20 cellular contexts compared by ENCODE assay signal in the genomic region with DNA sequence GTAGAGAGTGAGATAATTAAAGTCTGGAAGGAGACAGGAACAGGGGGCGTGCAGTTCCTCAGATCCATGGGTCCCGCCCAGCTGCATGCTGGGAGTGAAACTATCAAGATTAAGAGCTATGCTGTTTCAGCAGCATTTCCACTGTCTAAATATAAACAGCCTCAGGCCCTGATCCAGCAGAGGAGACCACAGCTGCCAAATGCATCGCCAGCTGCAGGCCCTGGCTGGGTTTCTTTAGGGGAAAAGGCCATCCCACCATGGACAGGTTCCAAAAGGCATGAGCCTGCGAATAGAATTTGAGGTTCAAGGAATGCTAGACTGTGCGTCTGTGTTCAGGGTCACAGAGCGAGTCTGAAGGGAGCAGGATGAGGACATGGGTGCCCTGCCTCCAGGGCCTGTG.
DNase-seq lines count a peak whose midpoint lies in the region; TF ChIP-seq lines count a peak whose summit lies in the region.
"Had no signal": no experiment of that assay in that cellular context is flagged by ENCODE, and none has a peak within 500 bp of the region (broad histone marks: within the 10 kb centered on the region; RNA-seq: fewer than 3 reads in every experiment).

No MANE protein-coding gene starts in this region.

- no peak overlapping the region for H3K4me3 Mint-ChIP-seq in activated naive CD4-positive, alpha-beta T cell treated with anti-CD3 and anti-CD28 coated beads for 36 hours
- no peak overlapping the region for H3K4me3 Mint-ChIP-seq in glutamatergic neuron (ENCODE audit: unreplicated experiment)
- H3K4me3 Mint-ChIP-seq: activated naive CD8-positive, alpha-beta T cell treated with anti-CD3 and anti-CD28 coated beads, Interleukin-2, amount 50 U/mL, for 24 hours; central memory CD8-positive, alpha-beta T cell had no signal

- no peak overlapping the region for H4K8ac ChIP-seq in trophoblast cell (ENCODE audit: low read depth, low read length)

- CTCF ChIA-PET in activated naive CD4-positive, alpha-beta T cell treated with anti-CD3 and anti-CD28 coated beads for 36 hours (lab: Charles Lee), result no interaction called here

- no peak overlapping the region for H3K18ac ChIP-seq in trophoblast cell (ENCODE audit: low read length)

- no peak overlapping the region for H4K12ac ChIP-seq in trophoblast cell (ENCODE audit: low read depth, low read length)

- H4K91ac ChIP-seq in trophoblast cell (ENCODE audit: low read depth, low read length), result no peak overlapping the region

- no peak overlapping the region for H3K14ac ChIP-seq in trophoblast cell (ENCODE audit: low read length)

- no peak overlapping the region for H2BK12ac ChIP-seq in trophoblast cell (ENCODE audit: low read length)

- no peaks in the 10 kb centered on the region for H3K27me3 Mint-ChIP-seq in activated naive CD4-positive, alpha-beta T cell treated with anti-CD3 and anti-CD28 coated beads for 36 hours (ENCODE audit: low read depth)
- no peaks in the 10 kb centered on the region for H3K27me3 Mint-ChIP-seq in glutamatergic neuron (ENCODE audit: unreplicated experiment)
- H3K27me3 Mint-ChIP-seq: activated naive CD8-positive, alpha-beta T cell treated with anti-CD3 and anti-CD28 coated beads, Interleukin-2, amount 50 U/mL, for 24 hours; central memory CD8-positive, alpha-beta T cell had no signal

- H2BK5ac ChIP-seq in trophoblast cell (ENCODE audit: low read depth, low read length, poor library complexity), result no peak overlapping the region

- H3K9me3 ChIP-seq in hepatocyte (ENCODE audit: low read depth), result no peaks in the 10 kb centered on the region
- H3K9me3 ChIP-seq in parathyroid adenoma (ENCODE audit: control insufficient read depth, low read length), result no peaks in the 10 kb centered on the region
- H3K9me3 ChIP-seq in suprapubic skin, result no peaks in the 10 kb centered on the region
- peaks cover 2% of the 10 kb centered on the region for H3K9me3 ChIP-seq in trophoblast cell (ENCODE audit: insufficient read depth, low read depth, low read length)
- H3K9me3 ChIP-seq: thoracic aorta had no signal

- H3K4me2 ChIP-seq in hepatocyte (no peak overlapping the region), parathyroid adenoma (ENCODE audit: low read length) (no peak overlapping the region), trophoblast cell (ENCODE audit: low read length) (no peak overlapping the region)
- H3K4me2 ChIP-seq: PC-9 had no signal

- no peaks in the 10 kb centered on the region for H3K36me3 Mint-ChIP-seq in activated naive CD4-positive, alpha-beta T cell treated with anti-CD3 and anti-CD28 coated beads for 36 hours (ENCODE audit: low read depth)
- peaks cover 20% of the 10 kb centered on the region for H3K36me3 Mint-ChIP-seq in glutamatergic neuron (ENCODE audit: unreplicated experiment)

- H3K4me1 Mint-ChIP-seq in activated naive CD4-positive, alpha-beta T cell treated with anti-CD3 and anti-CD28 coated beads for 36 hours (ENCODE audit: low read depth), result no peaks in the 10 kb centered on the region
- no peaks in the 10 kb centered on the region for H3K4me1 Mint-ChIP-seq in glutamatergic neuron (ENCODE audit: low read depth, unreplicated experiment)
- H3K4me1 Mint-ChIP-seq: activated naive CD8-positive, alpha-beta T cell treated with anti-CD3 and anti-CD28 coated beads, Interleukin-2, amount 50 U/mL, for 24 hours; central memory CD8-positive, alpha-beta T cell had no signal

- no peaks in the 10 kb centered on the region for H3K4me1 ChIP-seq in hepatocyte (ENCODE audit: insufficient read depth)
- H3K4me1 ChIP-seq in parathyroid adenoma, result peaks cover 13% of the 10 kb centered on the region
- no peaks in the 10 kb centered on the region for H3K4me1 ChIP-seq in suprapubic skin
- peaks cover 0 to 6% of the 10 kb centered on the region in 2 experiments for H3K4me1 ChIP-seq in trophoblast cell (ENCODE audit: control insufficient read depth in 1 of 2, insufficient read depth in 2 of 2, low read length in 2 of 2)

- WGBS in hepatocyte (ENCODE audit: low lambda C conversion rate, missing lambda C conversion rate), result 56% methylated on average over 6 of the region's 6 CpGs
- 44% methylated on average over 6 of the region's 6 CpGs for WGBS in suprapubic skin
- no CpG with 5 or more reads among the region's 6 CpGs for WGBS in trophoblast cell (ENCODE audit: extremely low coverage, insufficient coverage, insufficient read length)

- no peak overlapping the region for H2AFZ ChIP-seq in hepatocyte
- peak overlapping the region; percentile 86 for H2AFZ ChIP-seq in parathyroid adenoma
- H2AFZ ChIP-seq in trophoblast cell (ENCODE audit: insufficient read depth, low read length, poor library complexity), result no peak overlapping the region
- H2AFZ ChIP-seq: PC-9 had no signal

- no peak overlapping the region for H2BK120ac ChIP-seq in trophoblast cell (ENCODE audit: insufficient read depth, low read length, poor library complexity)

- no peak for TF ChIP-seq POLR2A in suprapubic skin (IDR thresholded peaks at IDR 0.05)

- no peaks in the 10 kb centered on the region for H3K79me1 ChIP-seq in trophoblast cell (ENCODE audit: low read length)

- H3K27me3 ChIP-seq in hepatocyte (no peaks in the 10 kb centered on the region), parathyroid adenoma (ENCODE audit: control insufficient read depth, insufficient read depth, low read length) (no peaks in the 10 kb centered on the region), suprapubic skin (no peaks in the 10 kb centered on the region), trophoblast cell (ENCODE audit: insufficient read depth, low read length) (no peaks in the 10 kb centered on the region)

- H3K9me2 ChIP-seq in hepatocyte (replicated peaks; ENCODE audit: insufficient read depth), result no peaks in the 10 kb centered on the region

- no peak for TF ChIP-seq CTCF in hepatocyte (IDR thresholded peaks at IDR 0.05; ENCODE audit: poor library complexity)
- TF ChIP-seq CTCF in parathyroid adenoma (IDR thresholded peaks at IDR 0.05), result no peak
- TF ChIP-seq CTCF in suprapubic skin (IDR thresholded peaks at IDR 0.05), result no peak
- TF ChIP-seq CTCF in glutamatergic neuron (IDR thresholded peaks at IDR 0.05; ENCODE audit: partially characterized antibody, unreplicated experiment), result no peak

- intact Hi-C loops in activated naive CD4-positive, alpha-beta T cell treated with anti-CD3 and anti-CD28 coated beads for 36 hours (cut with micrococcal nuclease), result no loop called here

- no peak overlapping the region for H3K23ac ChIP-seq in trophoblast cell (ENCODE audit: low read length)

- no peaks in the 10 kb centered on the region for H3K79me2 ChIP-seq in hepatocyte
- no peaks in the 10 kb centered on the region for H3K79me2 ChIP-seq in parathyroid adenoma
- no peaks in the 10 kb centered on the region for H3K79me2 ChIP-seq in trophoblast cell (ENCODE audit: control insufficient read depth, insufficient read depth, low read length, poor library complexity)

- no peak overlapping the region for H3K4ac ChIP-seq in trophoblast cell (ENCODE audit: low read depth, low read length)

- H3K9me3 Mint-ChIP-seq in activated naive CD4-positive, alpha-beta T cell treated with anti-CD3 and anti-CD28 coated beads for 36 hours, result no peaks in the 10 kb centered on the region
- H3K9me3 Mint-ChIP-seq in glutamatergic neuron (ENCODE audit: unreplicated experiment), result peaks cover 31% of the 10 kb centered on the region
- H3K9me3 Mint-ChIP-seq: activated naive CD8-positive, alpha-beta T cell treated with anti-CD3 and anti-CD28 coated beads, Interleukin-2, amount 50 U/mL, for 24 hours had no signal

- no peak overlapping the region for H2AK5ac ChIP-seq in trophoblast cell (ENCODE audit: low read length)

- no peaks in the 10 kb centered on the region for H3K36me3 ChIP-seq in hepatocyte (replicated peaks; ENCODE audit: insufficient read depth, low read depth)
- H3K36me3 ChIP-seq in parathyroid adenoma (ENCODE audit: control insufficient read depth, insufficient read depth, low read length), result no peaks in the 10 kb centered on the region
- H3K36me3 ChIP-seq in suprapubic skin, result no peaks in the 10 kb centered on the region
- no peaks in the 10 kb centered on the region for H3K36me3 ChIP-seq in trophoblast cell (ENCODE audit: control insufficient read depth in 1 of 2, insufficient read depth in 2 of 2, low read length in 2 of 2)
- H3K36me3 ChIP-seq: thoracic aorta had no signal

- H3K9ac ChIP-seq in parathyroid adenoma (no peak overlapping the region), trophoblast cell (ENCODE audit: low read length) (no peak overlapping the region)

- H3K27ac ChIP-seq in hepatocyte, result peak overlapping the region; percentile 6
- peak overlapping the region; percentile 64 for H3K27ac ChIP-seq in parathyroid adenoma
- no peak overlapping the region for H3K27ac ChIP-seq in suprapubic skin
- no peak overlapping the region for H3K27ac ChIP-seq in trophoblast cell (ENCODE audit: low read depth, low read length)
- H3K27ac ChIP-seq: PC-9, SK-N-MC, thoracic aorta had no signal

- no peak overlapping the region for H3K27ac Mint-ChIP-seq in activated naive CD4-positive, alpha-beta T cell treated with anti-CD3 and anti-CD28 coated beads for 36 hours
- no peak overlapping the region for H3K27ac Mint-ChIP-seq in glutamatergic neuron (ENCODE audit: unreplicated experiment)
- H3K27ac Mint-ChIP-seq: activated naive CD8-positive, alpha-beta T cell treated with anti-CD3 and anti-CD28 coated beads, Interleukin-2, amount 50 U/mL, for 24 hours had no signal

- TF ChIP-seq EP300 in suprapubic skin (IDR thresholded peaks at IDR 0.05), result no peak

- H3K4me3 ChIP-seq in hepatocyte, result no peak overlapping the region
- H3K4me3 ChIP-seq in parathyroid adenoma (ENCODE audit: low read depth, low read length), result no peak overlapping the region
- no peak overlapping the region for H3K4me3 ChIP-seq in suprapubic skin
- H3K4me3 ChIP-seq in trophoblast cell (ENCODE audit: low read depth, low read length), result no peak overlapping the region
- H3K4me3 ChIP-seq: PC-9, SK-N-MC, thoracic aorta had no signal

- DNase-seq in NCI-H1105 (lab: John Stamatoyannopoulos, UW) (peak; percentile 37), RPMI8226 (peak; percentile 88), hepatocyte (ENCODE audit: low spot score) (peak; percentile 30), suprapubic skin (ENCODE audit: low spot score in 2 of 2) (no peak), trophoblast cell (no peak), glutamatergic neuron (no peak)
- DNase-seq in activated naive CD4-positive, alpha-beta T cell treated with anti-CD3 and anti-CD28 coated beads for 36 hours, result no peak
- DNase-seq: activated CD4-positive, CD25-positive, alpha-beta regulatory T cell treated with anti-CD3 and anti-CD28 coated beads, Interleukin-2, amount 50 U/mL, for 72 hours; activated naive CD8-positive, alpha-beta T cell treated with anti-CD3 and anti-CD28 coated beads, Interleukin-2, amount 50 U/mL, for 24 hours; AML-193; effector CD8-positive, alpha-beta T cell; MV-4-11; NCI-H526; stimulated activated CD4-positive, alpha-beta T cell treated with anti-CD3 and anti-CD28 coated beads, Interleukin-4, amount 100 ng/mL, for 4 hours; T-helper 9 cell had no signal

- H4K20me1 ChIP-seq in hepatocyte (ENCODE audit: insufficient read depth, poor library complexity, severe bottlenecking), result no peaks in the 10 kb centered on the region

Comparison
In these comparisons a context has a peak if more than half of its experiments do, and no peak if none do; other contexts are left out.
1. DNase-seq: peak in NCI-H1105 (single experiment), RPMI8226 (single experiment) and hepatocyte (single experiment); none in suprapubic skin (0 of 2), activated naive CD4-positive, alpha-beta T cell treated with anti-CD3 and anti-CD28 coated beads for 36 hours (single experiment), trophoblast cell (0 of 2) and glutamatergic neuron (single experiment).
2. H3K27ac ChIP-seq: peak in hepatocyte (single experiment) and parathyroid adenoma (single experiment); none in suprapubic skin (single experiment) and trophoblast cell (single experiment).